1 cellular context compared by ENCODE assay signal in genomic region chr2:73253901-73254300, GRCh38.
TF ChIP-seq lines count a peak whose summit lies in the region.

No MANE protein-coding gene starts in this region.

TF ChIP-seq in K562, 482 proteins besides CTCF, POLR2A, EP300 and RAD21:
- TF ChIP-seq NFYB (IDR thresholded peaks at IDR 0.05; ENCODE audit: extremely low read depth, insufficient read length) (peak; percentile 24), SPI1 (IDR thresholded peaks at IDR 0.05; ENCODE audit: borderline replicate concordance, low read depth, low read length) (peak; percentile 95), SUPT5H (IDR thresholded peaks at IDR 0.05) (0 out of 2 replicates have a peak, but pooled peaks have one; percentile 4), FOXO4 (CRISPR knock-in tag; IDR thresholded peaks at IDR 0.05) (no peak)
